ENCODE assay signal across 20 cellular contexts in genomic region chr18:77320960-77321559, GRCh38.
DNase-seq lines count a peak whose midpoint lies in the region; ATAC-seq, FAIRE-seq and TF ChIP-seq lines count a peak whose summit lies in the region.
"Had no signal": no experiment of that assay in that cellular context is flagged by ENCODE, and none has a peak within 500 bp of the region (broad histone marks: within the 10 kb centered on the region; RNA-seq: fewer than 3 reads in every experiment).

No MANE protein-coding gene starts in this region.

- no peak overlapping the region for H3K27ac ChIP-seq in K562 (ENCODE audit: extremely low read depth, low read depth, low read length)
- no peak overlapping the region for H3K27ac ChIP-seq in effector memory CD4-positive, alpha-beta T cell (ENCODE audit: insufficient read depth, low read length, poor library complexity, severe bottlenecking)
- H3K27ac ChIP-seq: breast epithelium, esophagus squamous epithelium, left lung, ovary, transverse colon had no signal

- no peak for TF ChIP-seq RAD21 in K562 (CRISPR knock-in tag; conservative IDR thresholded peaks at IDR 0.05 in 1 of 2, IDR thresholded peaks at IDR 0.05 in 1 of 2)

- TF ChIP-seq POLR2A in K562 (conservative IDR thresholded peaks at IDR 0.05): no peak

- H3K27me3 ChIP-seq in K562 (ENCODE audit: control insufficient read depth in 2 of 2, insufficient read depth in 2 of 2, low read length in 2 of 2): peaks cover 0 to 4% of the 10 kb centered on the region in 2 experiments; a peak in 1 of 5 replicates
- H3K27me3 ChIP-seq in effector memory CD4-positive, alpha-beta T cell (replicated peaks; ENCODE audit: control insufficient read depth, insufficient read depth, low read length, poor library complexity, severe bottlenecking): no peaks in the 10 kb centered on the region
- H3K27me3 ChIP-seq: ovary had no signal

- no peak overlapping the region for H3K4me3 ChIP-seq in K562
- H3K4me3 ChIP-seq in effector memory CD4-positive, alpha-beta T cell (ENCODE audit: insufficient read depth, low read depth, low read length, poor library complexity, severe bottlenecking): no peak overlapping the region
- H3K4me3 ChIP-seq: breast epithelium, esophagus squamous epithelium, left lung, ovary, transverse colon had no signal

- POLR2A ChIA-PET in K562 (lab: Yijun Ruan, JAX): interaction anchor here (1.3 kb wide), 1 partner anchor 8 kb away, joined by 3 read pairs; no protein-coding TSS in a partner anchor
- POLR2A ChIA-PET in GM10248 (lab: Yijun Ruan, JAX): no interaction called here
- POLR2A ChIA-PET in naive thymus-derived CD8-positive, alpha-beta T cell (lab: Charles Lee): no interaction called here

- H3K4me3 Mint-ChIP-seq in naive thymus-derived CD8-positive, alpha-beta T cell: no peak overlapping the region
- H3K4me3 Mint-ChIP-seq: activated naive CD8-positive, alpha-beta T cell treated with anti-CD3 and anti-CD28 coated beads for 36 hours; stimulated activated memory B cell treated with anti-CD40 and anti-IgM and Interleukin-4, amounts not matched to agents 10 μg/mL and 1 μg/mL and 100 μg/mL, for 72 hours had no signal

- FAIRE-seq in K562 (lab: Jason Lieb, UNC): no peak

- H2AFZ ChIP-seq in K562 (ENCODE audit: low read depth, low read length): no peak overlapping the region

- H3K27ac Mint-ChIP-seq in naive thymus-derived CD8-positive, alpha-beta T cell: no peak overlapping the region
- H3K27ac Mint-ChIP-seq: activated naive CD8-positive, alpha-beta T cell treated with anti-CD3 and anti-CD28 coated beads for 36 hours; stimulated activated memory B cell treated with anti-CD40 and anti-IgM and Interleukin-4, amounts not matched to agents 10 μg/mL and 1 μg/mL and 100 μg/mL, for 72 hours had no signal

- H3K4me2 ChIP-seq in K562 (ENCODE audit: insufficient read depth, low read length): no peak overlapping the region

- WGBS in K562 (ENCODE audit: insufficient coverage, low coverage, missing lambda C conversion rate): 19% methylated on average over 5 of the region's 5 CpGs

- intact Hi-C loops in K562 (cut with micrococcal nuclease): no loop called here

- no peaks in the 10 kb centered on the region for H3K79me2 ChIP-seq in K562 (ENCODE audit: control insufficient read depth, insufficient read depth, low read length)

- H3K9me3 ChIP-seq in K562 (replicated peaks; ENCODE audit: control insufficient read depth, insufficient read depth, low read depth, low read length): no peaks in the 10 kb centered on the region
- no peaks in the 10 kb centered on the region for H3K9me3 ChIP-seq in effector memory CD4-positive, alpha-beta T cell (ENCODE audit: control insufficient read depth, low read length)
- H3K9me3 ChIP-seq: breast epithelium, esophagus squamous epithelium, left lung, ovary, transverse colon had no signal

- TF ChIP-seq CTCF in K562 (IDR thresholded peaks at IDR 0.05 in 2 of 3, conservative IDR thresholded peaks at IDR 0.05 in 1 of 3; ENCODE audit: insufficient read depth in 2 of 3, low read depth in 1 of 3, low read length in 3 of 3) (no peak), GM10248 (IDR thresholded peaks at IDR 0.05; ENCODE audit: control extremely low read depth, extremely low read depth, low read depth, missing control alignments) (no peak)

- in situ Hi-C loops in K562 (cut with MboI): no loop called here

- no peak overlapping the region for H3K9ac ChIP-seq in K562 (ENCODE audit: insufficient read depth in 1 of 2, low read depth in 2 of 2, low read length in 2 of 2)

- no peaks in the 10 kb centered on the region for H4K20me1 ChIP-seq in K562 (replicated peaks; ENCODE audit: control insufficient read depth, insufficient read depth, low read length)

- CTCF ChIA-PET in K562 (lab: Yijun Ruan, JAX; ENCODE audit: low intra/inter-chr PET ratio): no interaction called here
- CTCF ChIA-PET in GM10248 (lab: Yijun Ruan, JAX): interaction anchor here (1.2 to 1.4 kb wide), 2 partner anchors 10 to 330 kb away, joined by 3 to 4 read pairs; no protein-coding TSS in a partner anchor

- H3K36me3 Mint-ChIP-seq in naive thymus-derived CD8-positive, alpha-beta T cell: no peaks in the 10 kb centered on the region
- H3K36me3 Mint-ChIP-seq: activated naive CD8-positive, alpha-beta T cell treated with anti-CD3 and anti-CD28 coated beads for 36 hours; stimulated activated memory B cell treated with anti-CD40 and anti-IgM and Interleukin-4, amounts not matched to agents 10 μg/mL and 1 μg/mL and 100 μg/mL, for 72 hours had no signal

- H3K9me1 ChIP-seq in K562 (ENCODE audit: control insufficient read depth, insufficient read depth, low read length): no peaks in the 10 kb centered on the region

- H3K4me1 Mint-ChIP-seq in naive thymus-derived CD8-positive, alpha-beta T cell: peaks cover 0 to 3% (median 0%) of the 10 kb centered on the region in 4 donors
- H3K4me1 Mint-ChIP-seq: activated naive CD8-positive, alpha-beta T cell treated with anti-CD3 and anti-CD28 coated beads for 36 hours; stimulated activated memory B cell treated with anti-CD40 and anti-IgM and Interleukin-4, amounts not matched to agents 10 μg/mL and 1 μg/mL and 100 μg/mL, for 72 hours had no signal

- peaks cover 13 to 44% (median 28%) of the 10 kb centered on the region in 5 donors for H3K27me3 Mint-ChIP-seq in naive thymus-derived CD8-positive, alpha-beta T cell

- H3K4me1 ChIP-seq in K562 (replicated peaks in 1 of 2; ENCODE audit: control insufficient read depth in 2 of 2, insufficient read depth in 2 of 2, low read length in 2 of 2): peaks cover 0 to 7% of the 10 kb centered on the region in 2 experiments; a peak in 2 of 5 replicates
- H3K4me1 ChIP-seq in effector memory CD4-positive, alpha-beta T cell (ENCODE audit: control insufficient read depth, insufficient read depth, low read length, poor library complexity, severe bottlenecking): no peaks in the 10 kb centered on the region
- H3K4me1 ChIP-seq: breast epithelium, esophagus squamous epithelium, left lung, transverse colon had no signal

- DNase-seq in DMS79 (lab: John Stamatoyannopoulos, UW) (peak; percentile 61), NCI-H187 (lab: John Stamatoyannopoulos, UW) (peak; percentile 31 to 65), K562 (ENCODE audit: extremely low read depth in 1 of 4, low spot score in 3 of 4) (no peak), medulla oblongata (ENCODE audit: extremely low spot score) (peak; percentile 40), GM10248 (ENCODE audit: extremely low spot score) (no peak)
- no peak for DNase-seq in naive thymus-derived CD8-positive, alpha-beta T cell
- DNase-seq in effector memory CD4-positive, alpha-beta T cell: no peak
- DNase-seq: activated CD4-positive, alpha-beta T cell treated with anti-CD3 and anti-CD28 coated beads, Interleukin-2, amount 50 U/mL, for 1 hour; activated naive CD8-positive, alpha-beta T cell treated with anti-CD3 and anti-CD28 coated beads for 36 hours; activated T-cell treated with anti-CD3 and anti-CD28 coated beads, Interleukin-2, amount 50 U/mL, for 1 hour; Calu3; esophagus squamous epithelium; HCEC 1CT; left lung; MM.1S had no signal

- H3K9me3 Mint-ChIP-seq in naive thymus-derived CD8-positive, alpha-beta T cell: no peaks in the 10 kb centered on the region
- H3K9me3 Mint-ChIP-seq: activated naive CD8-positive, alpha-beta T cell treated with anti-CD3 and anti-CD28 coated beads for 36 hours; stimulated activated memory B cell treated with anti-CD40 and anti-IgM and Interleukin-4, amounts not matched to agents 10 μg/mL and 1 μg/mL and 100 μg/mL, for 72 hours had no signal

- TF ChIP-seq EP300 in K562 (IDR thresholded peaks at IDR 0.05; ENCODE audit: low read length): no peak

- no peak for ATAC-seq in K562
- no peak for ATAC-seq in naive thymus-derived CD8-positive, alpha-beta T cell
- no peak for ATAC-seq in HG02885 (IDR thresholded peaks at IDR 0.05; ENCODE audit: poor library complexity, unreplicated experiment)
- ATAC-seq: left lung; stimulated activated memory B cell treated with anti-CD40 and anti-IgM and Interleukin-4, amounts not matched to agents 10 μg/mL and 1 μg/mL and 100 μg/mL, for 72 hours had no signal

- no peaks in the 10 kb centered on the region for H3K36me3 ChIP-seq in K562 (ENCODE audit: control insufficient read depth, insufficient read depth, low read length)
- H3K36me3 ChIP-seq in effector memory CD4-positive, alpha-beta T cell (ENCODE audit: control insufficient read depth, insufficient read depth, low read length): no peaks in the 10 kb centered on the region
- H3K36me3 ChIP-seq: breast epithelium, esophagus squamous epithelium, left lung, ovary, transverse colon had no signal

- BruUV-seq in K562 (replicated peaks; lab: Mats Ljungman, UMichigan): no TSS peak

TF ChIP-seq in K562, 482 proteins besides CTCF, POLR2A, EP300 and RAD21:
- no peak for TF ChIP-seq TRIM25 (IDR thresholded peaks at IDR 0.05; ENCODE audit: borderline replicate concordance)
- 0 out of 2 replicates have a peak, but pooled peaks have one; percentile 17 for TF ChIP-seq MAFG (tag; conservative IDR thresholded peaks at IDR 0.05)
- no peak for TF ChIP-seq ZNF586 (CRISPR knock-in tag; conservative IDR thresholded peaks at IDR 0.05)
- TF ChIP-seq MAFF (IDR thresholded peaks at IDR 0.05; ENCODE audit: low read length): peak; percentile 47
- TF ChIP-seq NR2C2 (CRISPR knock-in tag; IDR thresholded peaks at IDR 0.05): no peak
- TF ChIP-seq NR2C2 (tag; IDR thresholded peaks at IDR 0.05): no peak
- TF ChIP-seq ZNF316 (IDR thresholded peaks at IDR 0.05): peak; percentile 65
- TF ChIP-seq C11orf30 (IDR thresholded peaks at IDR 0.05; ENCODE audit: low read depth): peak; percentile 39; the same call in 1 of the 2 replicates
- TF ChIP-seq BHLHE40 (IDR thresholded peaks at IDR 0.05; ENCODE audit: low read length): no peak
- TF ChIP-seq MED1 (CRISPR knock-in tag; IDR thresholded peaks at IDR 0.05; ENCODE audit: borderline replicate concordance): no peak
- peak; percentile 41; the same call in 1 of the 2 replicates for TF ChIP-seq MAFK (IDR thresholded peaks at IDR 0.05; ENCODE audit: low read length)

Comparison
In these comparisons a context has a peak if more than half of its experiments do, and no peak if none do; other contexts are left out.
1. DNase-seq: peak in DMS79 (single experiment), NCI-H187 (2 of 2) and medulla oblongata (single experiment); none in K562 (0 of 4), GM10248 (single experiment), naive thymus-derived CD8-positive, alpha-beta T cell (0 of 10) and effector memory CD4-positive, alpha-beta T cell (0 of 3).